In the genomic region with DNA sequence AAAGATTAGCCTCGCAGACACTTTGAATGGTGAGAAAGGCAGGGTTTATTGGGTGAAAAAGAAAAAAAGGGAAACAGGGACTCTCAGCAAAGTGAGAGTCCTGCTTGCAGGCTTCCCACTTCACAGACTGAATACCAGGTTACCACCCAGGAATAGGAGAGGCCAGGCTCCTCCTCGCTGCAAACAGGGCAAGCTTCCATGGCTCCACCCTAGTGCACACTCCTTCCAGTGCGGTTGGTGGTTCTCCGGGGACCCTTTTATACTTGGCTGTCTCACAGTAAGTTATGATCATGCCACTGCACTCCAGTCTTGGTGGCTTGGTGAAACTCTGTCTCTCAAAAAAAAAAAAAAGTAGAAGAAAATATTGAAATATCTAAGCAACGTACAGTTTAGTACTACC, we compare ENCODE assay signal across 33 cellular contexts. TPM values are rescaled to one million over a fixed set of nuclear protein-coding genes. Genes with fewer than 3 reads are reported as not detected.
"Had no signal": no experiment of that assay in that cellular context is flagged by ENCODE, and none has a peak within 500 bp of the region (broad histone marks: within the 10 kb centered on the region; RNA-seq: fewer than 3 reads in every experiment).

No MANE protein-coding gene starts in this region.

- ATAC-seq: activated CD8-positive, alpha-beta T cell treated with anti-CD3 and anti-CD28 coated beads for 36 hours; activated naive CD4-positive, alpha-beta T cell treated with anti-CD3 and anti-CD28 coated beads, Interleukin-2, amount 50 U/mL, for 72 hours; activated T-cell treated with anti-CD3 and anti-CD28 coated beads, Interleukin-2, amount 50 U/mL, for 4 hours; activated T-cell treated with anti-CD3 and anti-CD28 coated beads, Interleukin-2, amount 50 U/mL, for 72 hours; activated T-helper 17 cell treated with anti-CD3 and anti-CD28 coated beads, Interleukin-2, amount 50 U/mL, for 72 hours; body of pancreas had no signal

- H3K9me3 ChIP-seq: adrenal gland, body of pancreas, breast epithelium had no signal

- H3K4me3 ChIP-seq: adrenal gland, body of pancreas, breast epithelium had no signal

- H3K27me3 ChIP-seq: adrenal gland, body of pancreas, brain microvascular endothelial cell, breast epithelium had no signal

- DNase-seq: activated B cell treated with CpG ODN at 0.5 μM for 24 hours; activated CD4-positive, alpha-beta memory T cell treated with anti-CD3 and anti-CD28 coated beads for 36 hours; activated CD4-positive, alpha-beta T cell treated with anti-CD3 and anti-CD28 coated beads for 4 hours; activated CD4-positive, alpha-beta T cell treated with anti-CD3 and anti-CD28 coated beads, Interleukin-2, amount 10 ng/mL, durations not matched to agents 24 days and 14 days; activated CD4-positive, alpha-beta T cell treated with anti-CD3 and anti-CD28 coated beads, Interleukin-2, amount 50 U/mL, for 1 hour; activated CD4-positive, alpha-beta T cell treated with anti-CD3 and anti-CD28 coated beads, Interleukin-2, amount 50 U/mL, for 4 hours; activated CD4-positive, CD25-positive, alpha-beta regulatory T cell treated with anti-CD3 and anti-CD28 coated beads, Interleukin-2, amount 50 U/mL, for 72 hours; activated CD8-positive, alpha-beta memory T cell treated with anti-CD3 and anti-CD28 coated beads, Interleukin-2, amount 50 U/mL, for 4 hours; activated CD8-positive, alpha-beta T cell treated with anti-CD3 and anti-CD28 coated beads for 36 hours; activated effector memory CD4-positive, alpha-beta T cell treated with anti-CD3 and anti-CD28 coated beads, Interleukin-2, amount 50 U/mL, for 16 hours; activated gamma-delta T cell treated with Interleukin-2 at 50 U/mL for 16 hours; activated naive CD4-positive, alpha-beta T cell; activated naive CD4-positive, alpha-beta T cell treated with anti-CD3 and anti-CD28 coated beads for 36 hours; activated naive CD4-positive, alpha-beta T cell treated with anti-CD3 and anti-CD28 coated beads, Interleukin-2, amount 50 U/mL, for 16 hours; activated naive CD8-positive, alpha-beta T cell treated with anti-CD3 and anti-CD28 coated beads for 36 hours; activated T-cell treated with anti-CD3 and anti-CD28 coated beads for 4 hours; activated T-cell treated with anti-CD3 and anti-CD28 coated beads, Interleukin-2, amount 50 U/mL, for 1 hour; activated T-cell treated with anti-CD3 and anti-CD28 coated beads, Interleukin-2, amount 50 U/mL, for 4 hours; activated T-cell treated with anti-CD3 and anti-CD28 coated beads, Interleukin-2, amount 50 U/mL, for 72 hours; adrenal gland; amniotic stem cell; body of pancreas; brain microvascular endothelial cell; central memory CD4-positive, alpha-beta T cell; T-helper 1 cell; T-helper 2 cell; T-helper 9 cell had no signal

- H3K4me1 ChIP-seq: adrenal gland, body of pancreas, breast epithelium had no signal

- H3K36me3 ChIP-seq: adrenal gland, brain microvascular endothelial cell, breast epithelium had no signal

- H3K27ac ChIP-seq: adrenal gland, body of pancreas, brain microvascular endothelial cell, breast epithelium, VCaP had no signal

RNA-seq across cellular contexts. Expression of gene CDH8, which starts 30.5 kb away (rescaled TPM):
- total RNA-seq: activated CD4-positive, alpha-beta memory T cell treated with anti-CD3 and anti-CD28 coated beads for 36 hours; activated CD8-positive, alpha-beta memory T cell treated with anti-CD3 and anti-CD28 coated beads for 36 hours; activated CD8-positive, alpha-beta T cell treated with anti-CD3 and anti-CD28 coated beads for 36 hours; activated naive CD4-positive, alpha-beta T cell treated with anti-CD3 and anti-CD28 coated beads for 36 hours; activated naive CD4-positive, alpha-beta T cell treated with anti-CD3 and anti-CD28 coated beads, Interleukin-2, amount 50 U/mL, for 72 hours; activated naive CD8-positive, alpha-beta T cell treated with anti-CD3 and anti-CD28 coated beads for 36 hours; activated T-cell treated with anti-CD3 and anti-CD28 coated beads, Interleukin-2, amount 50 U/mL, for 4 hours; activated T-cell treated with anti-CD3 and anti-CD28 coated beads, Interleukin-2, amount 50 U/mL, for 72 hours; activated T-helper 1 cell treated with anti-CD3 and anti-CD28 coated beads, Interleukin-12 subunit alpha, Interleukin-12 subunit beta, Interleukin-2, Interleukin-4 antibody, amounts not matched to agents 30 ng/mL and 10 ng/mL and 1 ng/mL, durations not matched to agents 14 hours and 24 hours and 36 hours; activated T-helper 17 cell treated with anti-CD3 and anti-CD28 coated beads, Interleukin-2, amount 50 U/mL, for 72 hours; adrenal gland; body of pancreas had no signal
